21 cellular contexts compared by ENCODE assay signal in genomic region chr19:32606289-32606688, GRCh38. TPM values are rescaled to one million over a fixed set of nuclear protein-coding genes. Genes with fewer than 3 reads are reported as not detected.
DNase-seq lines count a peak whose midpoint lies in the region; ATAC-seq and TF ChIP-seq lines count a peak whose summit lies in the region.
"Had no signal": no experiment of that assay in that cellular context is flagged by ENCODE, and none has a peak within 500 bp of the region (broad histone marks: within the 10 kb centered on the region; RNA-seq: fewer than 3 reads in every experiment).

No MANE protein-coding gene starts in this region.

- H3K4me2 ChIP-seq in neural progenitor cell: no peak overlapping the region
- H3K4me2 ChIP-seq: A549; BLaER1 treated with 17β-estradiol and CSF1 and Interleukin-3, amounts not matched to agents 10 nM and 100 nM had no signal

- no peaks in the 10 kb centered on the region for H3K4me1 ChIP-seq in neural progenitor cell
- H3K4me1 ChIP-seq: A549; BE2C; BLaER1 treated with 17β-estradiol and CSF1 and Interleukin-3, amounts not matched to agents 10 nM and 100 nM had no signal

- no peaks in the 10 kb centered on the region for H3K9me3 Mint-ChIP-seq in activated T-cell treated with anti-CD3 and anti-CD28 coated beads, Interleukin-2, amount 50 U/mL, for 72 hours
- peaks cover 4% of the 10 kb centered on the region for H3K9me3 Mint-ChIP-seq in neural progenitor cell
- H3K9me3 Mint-ChIP-seq: CD4-positive, alpha-beta T cell; CD8-positive, alpha-beta memory T cell had no signal

- intact Hi-C loops in Right ventricle myocardium superior (cut with DNase I): no loop called here

- no peak overlapping the region for H3K27ac ChIP-seq in neural progenitor cell
- H3K27ac ChIP-seq: A549; BLaER1 treated with 17β-estradiol and CSF1 and Interleukin-3, amounts not matched to agents 10 nM and 100 nM had no signal

- ATAC-seq in activated T-cell treated with anti-CD3 and anti-CD28 coated beads, Interleukin-2, amount 50 U/mL, for 72 hours (replicated peaks in 1 of 2): no peak
- no peak for ATAC-seq in Right ventricle myocardium superior (ENCODE audit: poor library complexity)
- ATAC-seq in GM19452 (IDR thresholded peaks at IDR 0.05; ENCODE audit: unreplicated experiment): no peak

- H3K27me3 ChIP-seq in neural progenitor cell: no peaks in the 10 kb centered on the region
- H3K27me3 ChIP-seq: BE2C; BLaER1 treated with 17β-estradiol and CSF1 and Interleukin-3, amounts not matched to agents 10 nM and 100 nM had no signal

- H3K4me3 ChIP-seq in neural progenitor cell: no peak overlapping the region
- H3K4me3 ChIP-seq: A549; BLaER1 treated with 17β-estradiol and CSF1 and Interleukin-3, amounts not matched to agents 10 nM and 100 nM had no signal

- TF ChIP-seq CTCF in neural progenitor cell (IDR thresholded peaks at IDR 0.05): no peak

- H3K4me1 Mint-ChIP-seq in activated T-cell treated with anti-CD3 and anti-CD28 coated beads, Interleukin-2, amount 50 U/mL, for 72 hours (ENCODE audit: low read depth): no peaks in the 10 kb centered on the region
- no peaks in the 10 kb centered on the region for H3K4me1 Mint-ChIP-seq in neural progenitor cell
- H3K4me1 Mint-ChIP-seq: CD14-positive monocyte; CD8-positive, alpha-beta memory T cell had no signal

- H3K4me3 Mint-ChIP-seq in activated T-cell treated with anti-CD3 and anti-CD28 coated beads, Interleukin-2, amount 50 U/mL, for 72 hours: no peak overlapping the region
- H3K4me3 Mint-ChIP-seq in neural progenitor cell: no peak overlapping the region
- H3K4me3 Mint-ChIP-seq: CD14-positive monocyte; CD4-positive, alpha-beta T cell; CD8-positive, alpha-beta memory T cell had no signal

- H3K36me3 Mint-ChIP-seq in activated T-cell treated with anti-CD3 and anti-CD28 coated beads, Interleukin-2, amount 50 U/mL, for 72 hours (ENCODE audit: insufficient read depth in 2 of 2): peaks cover 3 to 11% of the 10 kb centered on the region in 2 donors
- H3K36me3 Mint-ChIP-seq in neural progenitor cell: peaks cover 14% of the 10 kb centered on the region

- no peaks in the 10 kb centered on the region for H3K9me3 ChIP-seq in neural progenitor cell (ENCODE audit: low read depth)
- H3K9me3 ChIP-seq: BE2C; BLaER1 treated with 17β-estradiol and CSF1 and Interleukin-3, amounts not matched to agents 10 nM and 100 nM had no signal

- H3K36me3 ChIP-seq in neural progenitor cell: no peaks in the 10 kb centered on the region

- H3K79me2 ChIP-seq in neural progenitor cell (ENCODE audit: low read depth): no peaks in the 10 kb centered on the region

- peak overlapping the region; percentile 42 for H3K27ac Mint-ChIP-seq in activated T-cell treated with anti-CD3 and anti-CD28 coated beads, Interleukin-2, amount 50 U/mL, for 72 hours
- peak overlapping the region; percentile 47 for H3K27ac Mint-ChIP-seq in neural progenitor cell
- H3K27ac Mint-ChIP-seq: CD14-positive monocyte; CD4-positive, alpha-beta T cell had no signal

- DNase-seq in activated T-cell treated with anti-CD3 and anti-CD28 coated beads, Interleukin-2, amount 50 U/mL, for 72 hours: no peak
- DNase-seq in activated T-cell treated with anti-CD3 and anti-CD28 coated beads, Interleukin-2, amount 50 U/mL, for 48 hours: no peak
- DNase-seq in NCI-H2171 (lab: John Stamatoyannopoulos, UW): peak; percentile 14
- no peak for DNase-seq in neural progenitor cell (ENCODE audit: low spot score)
- no peak for DNase-seq in Right ventricle myocardium superior
- DNase-seq in stimulated activated CD4-positive, alpha-beta T cell treated with anti-CD3 and anti-CD28 coated beads, Interleukin-12 subunit alpha, Interleukin-12 subunit beta, amount 100 ng/mL, for 4 hours: no peak
- DNase-seq: 8988T; ACHN; AML-193; BE2C; CD4-positive, alpha-beta T cell; CD8-positive, alpha-beta memory T cell; DMS53; DMS79 treated with DMSO at 0.1 percent for 48 hours; GF-D8; GOT3; HCEC 1CT had no signal

- no peak overlapping the region for H3K9ac ChIP-seq in neural progenitor cell
- H3K9ac ChIP-seq: BLaER1 treated with 17β-estradiol and CSF1 and Interleukin-3, amounts not matched to agents 10 nM and 100 nM had no signal

- no peaks in the 10 kb centered on the region for H3F3A ChIP-seq in neural progenitor cell (ENCODE audit: low read depth)

- no peaks in the 10 kb centered on the region for H3K27me3 Mint-ChIP-seq in activated T-cell treated with anti-CD3 and anti-CD28 coated beads, Interleukin-2, amount 50 U/mL, for 72 hours (ENCODE audit: low read depth)
- peaks cover 5% of the 10 kb centered on the region for H3K27me3 Mint-ChIP-seq in neural progenitor cell (ENCODE audit: insufficient read depth, low read depth)
- H3K27me3 Mint-ChIP-seq: CD4-positive, alpha-beta T cell; CD8-positive, alpha-beta memory T cell had no signal

- no peaks in the 10 kb centered on the region for H4K20me1 ChIP-seq in neural progenitor cell (ENCODE audit: low read depth)

- H2AFZ ChIP-seq in neural progenitor cell (replicated peaks): no peak overlapping the region

RNA-seq across cellular contexts. Expression of gene PDCD5, which starts 25.3 kb away (rescaled TPM):
- total RNA-seq in activated T-cell treated with anti-CD3 and anti-CD28 coated beads, Interleukin-2, amount 50 U/mL, for 72 hours: 100 to 1,000 TPM in 1 of 2 donors, 10 to 100 TPM in 1; 96.6 to 100 TPM
- total RNA-seq in neural progenitor cell (ENCODE audit: low replicate concordance): 78.5 and 88.9 TPM in 2 replicates
- total RNA-seq in Right ventricle myocardium superior: 137 TPM
